In genomic region chr6:13767121-13767794, GRCh38 we compare ENCODE assay signal across 8 cellular contexts.
DNase-seq lines count a peak whose midpoint lies in the region; TF ChIP-seq lines count a peak whose summit lies in the region.

No MANE protein-coding gene starts in this region.

- H3K9me3 ChIP-seq in BLaER1 treated with 17β-estradiol and CSF1 and Interleukin-3, amounts not matched to agents 10 nM and 100 nM (replicated peaks in 1 of 11) = peaks cover 12 to 33% (median 25%) of the 10 kb centered on the region in 11 experiments; a peak in 21 of 22 replicates
- no peaks in the 10 kb centered on the region for H3K9me3 ChIP-seq in MM.1S (replicated peaks; ENCODE audit: insufficient read depth, low read length)

- no peak overlapping the region for H2AFZ ChIP-seq in MM.1S (ENCODE audit: low read length)

- H3K27ac ChIP-seq in BLaER1 treated with 17β-estradiol and CSF1 and Interleukin-3, amounts not matched to agents 10 nM and 100 nM = peak overlapping the region in 9 of 11 experiments; percentile 14 to 49 (median 41); a peak in 16 of 22 replicates
- H3K27ac ChIP-seq in brain microvascular endothelial cell (no peak overlapping the region), MM.1S (ENCODE audit: low read length) (no peak overlapping the region)

- no peaks in the 10 kb centered on the region for H3F3A ChIP-seq in MM.1S (ENCODE audit: insufficient read depth, low read length)

- no peaks in the 10 kb centered on the region for H3K79me2 ChIP-seq in MM.1S (ENCODE audit: low read length)

- no peaks in the 10 kb centered on the region for H3K9me2 ChIP-seq in MM.1S (replicated peaks; ENCODE audit: insufficient read depth, low read length)

- H4K20me1 ChIP-seq in BLaER1 treated with 17β-estradiol and CSF1 and Interleukin-3, amounts not matched to agents 10 nM and 100 nM = no peaks in the 10 kb centered on the region
- no peaks in the 10 kb centered on the region for H4K20me1 ChIP-seq in MM.1S (ENCODE audit: insufficient read depth, low read length)

- 0 out of 22 replicates have a peak, but pooled peaks cover 0 to 3% (median 0%) of the 10 kb centered on the region in 11 experiments for H3K27me3 ChIP-seq in BLaER1 treated with 17β-estradiol and CSF1 and Interleukin-3, amounts not matched to agents 10 nM and 100 nM
- H3K27me3 ChIP-seq in brain microvascular endothelial cell (replicated peaks) (no peaks in the 10 kb centered on the region), MM.1S (replicated peaks; ENCODE audit: insufficient read depth, low read length) (no peaks in the 10 kb centered on the region)

- peak overlapping the region in 7 of 10 experiments; percentile 5 to 35 (median 14); a peak in 7 of 20 replicates for H3K4me3 ChIP-seq in BLaER1 treated with 17β-estradiol and CSF1 and Interleukin-3, amounts not matched to agents 10 nM and 100 nM
- H3K4me3 ChIP-seq in brain microvascular endothelial cell (ENCODE audit: low read depth, low read length) = peak overlapping the region; percentile 45
- no peak overlapping the region for H3K4me3 ChIP-seq in MM.1S (ENCODE audit: low read length)

- H3K4me1 ChIP-seq in BLaER1 treated with 17β-estradiol and CSF1 and Interleukin-3, amounts not matched to agents 10 nM and 100 nM = peaks cover 46 to 58% (median 54%) of the 10 kb centered on the region in 10 experiments
- H3K4me1 ChIP-seq in MM.1S (ENCODE audit: low read length) = 0 out of 2 replicates have a peak, but pooled peaks cover 11% of the 10 kb centered on the region

- peak overlapping the region in 10 of 11 experiments; percentile 32 to 66 (median 50); a peak in 19 of 22 replicates for H3K9ac ChIP-seq in BLaER1 treated with 17β-estradiol and CSF1 and Interleukin-3, amounts not matched to agents 10 nM and 100 nM
- no peak overlapping the region for H3K9ac ChIP-seq in MM.1S (ENCODE audit: low read length)

- TF ChIP-seq CTCF in brain microvascular endothelial cell (IDR thresholded peaks at IDR 0.05; ENCODE audit: low read depth, low read length, missing control alignments) (peak; percentile 34), MM.1S (IDR thresholded peaks at IDR 0.05; ENCODE audit: low read length) (no peak)

- peak overlapping the region; percentile 64 to 88 (median 81) for H3K4me2 ChIP-seq in BLaER1 treated with 17β-estradiol and CSF1 and Interleukin-3, amounts not matched to agents 10 nM and 100 nM
- H3K4me2 ChIP-seq in MM.1S (ENCODE audit: low read depth, low read length) = no peak overlapping the region

- DNase-seq in SHP77 treated with DMSO at 0.1 percent for 48 hours (lab: John Stamatoyannopoulos, UW) (peak; percentile 9), brain microvascular endothelial cell (peak; percentile 41), left kidney (ENCODE audit: low read depth, low spot score) (peak; percentile 80), NCI-H510A (lab: John Stamatoyannopoulos, UW) (no peak), NCI-H1436 (lab: John Stamatoyannopoulos, UW) (no peak), MM.1S (no peak)
- peak; percentile 31 for DNase-seq in stimulated activated CD4-positive, alpha-beta T cell treated with anti-CD3 and anti-CD28 coated beads, Interleukin-4, amount 100 ng/mL, for 1 hour

- in situ Hi-C loops in brain microvascular endothelial cell (cut with HindIII; ENCODE audit: low pct_ligation_motif_present, low sequenced_read_pairs) = no loop called here

- H3K36me3 ChIP-seq in BLaER1 treated with 17β-estradiol and CSF1 and Interleukin-3, amounts not matched to agents 10 nM and 100 nM = no peaks in the 10 kb centered on the region
- H3K36me3 ChIP-seq in brain microvascular endothelial cell (replicated peaks) (no peaks in the 10 kb centered on the region), MM.1S (replicated peaks; ENCODE audit: insufficient read depth, low read length) (no peaks in the 10 kb centered on the region)

Comparison
In these comparisons a context has a peak if more than half of its experiments do, and no peak if none do; other contexts are left out.
1. H3K27ac ChIP-seq: peak in BLaER1 treated with 17β-estradiol and CSF1 and Interleukin-3, amounts not matched to agents 10 nM and 100 nM (9 of 11); none in brain microvascular endothelial cell (single experiment) and MM.1S (single experiment).
2. DNase-seq: peak in SHP77 treated with DMSO at 0.1 percent for 48 hours (single experiment), brain microvascular endothelial cell (single experiment), left kidney (single experiment) and stimulated activated CD4-positive, alpha-beta T cell treated with anti-CD3 and anti-CD28 coated beads, Interleukin-4, amount 100 ng/mL, for 1 hour (single experiment); none in NCI-H510A (single experiment), NCI-H1436 (single experiment) and MM.1S (single experiment).